1 cellular context compared by ENCODE assay signal in genomic region chr6:88031550-88031949, GRCh38.
TF ChIP-seq lines count a peak whose summit lies in the region.

No MANE protein-coding gene starts in this region.

TF ChIP-seq in HEK293, 187 proteins besides CTCF, POLR2A, EP300 and RAD21 (continued from another document and continues in another):
- TF ChIP-seq, protein P1, sequence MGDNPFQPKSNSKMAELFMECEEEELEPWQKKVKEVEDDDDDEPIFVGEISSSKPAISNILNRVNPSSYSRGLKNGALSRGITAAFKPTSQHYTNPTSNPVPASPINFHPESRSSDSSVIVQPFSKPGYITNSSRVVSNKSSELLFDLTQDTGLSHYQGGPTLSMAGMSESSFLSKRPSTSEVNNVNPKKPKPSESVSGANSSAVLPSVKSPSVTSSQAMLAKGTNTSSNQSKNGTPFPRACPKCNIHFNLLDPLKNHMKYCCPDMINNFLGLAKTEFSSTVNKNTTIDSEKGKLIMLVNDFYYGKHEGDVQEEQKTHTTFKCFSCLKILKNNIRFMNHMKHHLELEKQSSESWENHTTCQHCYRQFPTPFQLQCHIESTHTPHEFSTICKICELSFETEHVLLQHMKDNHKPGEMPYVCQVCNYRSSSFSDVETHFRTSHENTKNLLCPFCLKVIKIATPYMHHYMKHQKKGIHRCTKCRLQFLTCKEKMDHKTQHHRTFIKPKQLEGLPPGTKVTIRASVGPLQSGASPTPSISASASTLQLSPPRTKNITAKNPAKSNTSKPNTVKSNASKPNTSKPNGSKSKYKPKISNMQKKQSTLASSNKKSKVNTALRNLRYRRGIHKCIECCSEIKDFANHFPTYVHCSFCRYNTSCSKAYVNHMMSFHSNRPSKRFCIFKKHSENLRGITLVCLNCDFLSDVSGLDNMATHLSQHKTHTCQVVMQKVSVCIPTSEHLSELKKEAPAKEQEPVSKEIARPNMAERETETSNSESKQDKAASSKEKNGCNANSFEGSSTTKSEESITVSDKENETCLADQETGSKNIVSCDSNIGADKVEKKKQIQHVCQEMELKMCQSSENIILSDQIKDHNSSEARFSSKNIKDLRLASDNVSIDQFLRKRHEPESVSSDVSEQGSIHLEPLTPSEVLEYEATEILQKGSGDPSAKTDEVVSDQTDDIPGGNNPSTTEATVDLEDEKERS (tag by site-specific recombination; IDR thresholded peaks at IDR 0.05), result peak; percentile 99
- no peak for TF ChIP-seq PRDM4 (tag by site-specific recombination; IDR thresholded peaks at IDR 0.05)
- no peak for TF ChIP-seq ZNF133 (tag by site-specific recombination; IDR thresholded peaks at IDR 0.05)
- no peak for TF ChIP-seq ZNF184 (tag by site-specific recombination; IDR thresholded peaks at IDR 0.05)
- no peak for TF ChIP-seq ZNF510 (tag by site-specific recombination; IDR thresholded peaks at IDR 0.05; ENCODE audit: insufficient replicate concordance)
- no peak for TF ChIP-seq PBX3 (CRISPR knock-in tag; IDR thresholded peaks at IDR 0.05)
- TF ChIP-seq ZNF155 (tag by site-specific recombination; IDR thresholded peaks at IDR 0.05), result no peak
- TF ChIP-seq ZNF398 (tag by site-specific recombination; IDR thresholded peaks at IDR 0.05), result no peak
- no peak for TF ChIP-seq ZNF521 (tag by site-specific recombination; IDR thresholded peaks at IDR 0.05)
- TF ChIP-seq, protein P2, sequence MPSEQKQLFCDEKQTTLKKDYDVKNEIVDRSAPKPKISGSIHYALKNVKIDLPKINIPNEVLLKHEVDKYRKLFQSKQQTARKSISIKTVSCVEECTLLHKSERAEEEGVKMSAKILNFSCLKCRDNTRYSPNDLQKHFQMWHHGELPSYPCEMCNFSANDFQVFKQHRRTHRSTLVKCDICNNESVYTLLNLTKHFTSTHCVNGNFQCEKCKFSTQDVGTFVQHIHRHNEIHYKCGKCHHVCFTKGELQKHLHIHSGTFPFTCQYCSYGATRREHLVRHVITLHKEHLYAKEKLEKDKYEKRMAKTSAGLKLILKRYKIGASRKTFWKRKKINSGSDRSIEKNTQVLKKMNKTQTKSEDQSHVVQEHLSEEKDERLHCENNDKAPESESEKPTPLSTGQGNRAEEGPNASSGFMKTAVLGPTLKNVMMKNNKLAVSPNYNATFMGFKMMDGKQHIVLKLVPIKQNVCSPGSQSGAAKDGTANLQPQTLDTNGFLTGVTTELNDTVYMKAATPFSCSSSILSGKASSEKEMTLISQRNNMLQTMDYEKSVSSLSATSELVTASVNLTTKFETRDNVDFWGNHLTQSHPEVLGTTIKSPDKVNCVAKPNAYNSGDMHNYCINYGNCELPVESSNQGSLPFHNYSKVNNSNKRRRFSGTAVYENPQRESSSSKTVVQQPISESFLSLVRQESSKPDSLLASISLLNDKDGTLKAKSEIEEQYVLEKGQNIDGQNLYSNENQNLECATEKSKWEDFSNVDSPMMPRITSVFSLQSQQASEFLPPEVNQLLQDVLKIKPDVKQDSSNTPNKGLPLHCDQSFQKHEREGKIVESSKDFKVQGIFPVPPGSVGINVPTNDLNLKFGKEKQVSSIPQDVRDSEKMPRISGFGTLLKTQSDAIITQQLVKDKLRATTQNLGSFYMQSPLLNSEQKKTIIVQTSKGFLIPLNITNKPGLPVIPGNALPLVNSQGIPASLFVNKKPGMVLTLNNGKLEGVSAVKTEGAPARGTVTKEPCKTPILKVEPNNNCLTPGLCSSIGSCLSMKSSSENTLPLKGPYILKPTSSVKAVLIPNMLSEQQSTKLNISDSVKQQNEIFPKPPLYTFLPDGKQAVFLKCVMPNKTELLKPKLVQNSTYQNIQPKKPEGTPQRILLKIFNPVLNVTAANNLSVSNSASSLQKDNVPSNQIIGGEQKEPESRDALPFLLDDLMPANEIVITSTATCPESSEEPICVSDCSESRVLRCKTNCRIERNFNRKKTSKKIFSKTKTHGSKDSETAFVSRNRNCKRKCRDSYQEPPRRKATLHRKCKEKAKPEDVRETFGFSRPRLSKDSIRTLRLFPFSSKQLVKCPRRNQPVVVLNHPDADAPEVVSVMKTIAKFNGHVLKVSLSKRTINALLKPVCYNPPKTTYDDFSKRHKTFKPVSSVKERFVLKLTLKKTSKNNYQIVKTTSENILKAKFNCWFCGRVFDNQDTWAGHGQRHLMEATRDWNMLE (tag by site-specific recombination; conservative IDR thresholded peaks at IDR 0.05; ENCODE audit: low read depth), result peak; percentile 49; the same call in 1 of the 2 replicates
- no peak for TF ChIP-seq SALL2 (tag by site-specific recombination; IDR thresholded peaks at IDR 0.05; ENCODE audit: borderline replicate concordance)
- TF ChIP-seq PRDM1 (tag by site-specific recombination; IDR thresholded peaks at IDR 0.05), result no peak
- TF ChIP-seq ZNF202 (tag by site-specific recombination; IDR thresholded peaks at IDR 0.05; ENCODE audit: borderline replicate concordance), result no peak
- peak; percentile 79 for TF ChIP-seq ZNF621 (tag by site-specific recombination; IDR thresholded peaks at IDR 0.05)
- no peak for TF ChIP-seq ZNF37A (tag by site-specific recombination; IDR thresholded peaks at IDR 0.05)
- TF ChIP-seq ZNF558 (tag by site-specific recombination; IDR thresholded peaks at IDR 0.05), result peak; percentile 59; the same call in 1 of the 2 replicates
- TF ChIP-seq, protein P3, sequence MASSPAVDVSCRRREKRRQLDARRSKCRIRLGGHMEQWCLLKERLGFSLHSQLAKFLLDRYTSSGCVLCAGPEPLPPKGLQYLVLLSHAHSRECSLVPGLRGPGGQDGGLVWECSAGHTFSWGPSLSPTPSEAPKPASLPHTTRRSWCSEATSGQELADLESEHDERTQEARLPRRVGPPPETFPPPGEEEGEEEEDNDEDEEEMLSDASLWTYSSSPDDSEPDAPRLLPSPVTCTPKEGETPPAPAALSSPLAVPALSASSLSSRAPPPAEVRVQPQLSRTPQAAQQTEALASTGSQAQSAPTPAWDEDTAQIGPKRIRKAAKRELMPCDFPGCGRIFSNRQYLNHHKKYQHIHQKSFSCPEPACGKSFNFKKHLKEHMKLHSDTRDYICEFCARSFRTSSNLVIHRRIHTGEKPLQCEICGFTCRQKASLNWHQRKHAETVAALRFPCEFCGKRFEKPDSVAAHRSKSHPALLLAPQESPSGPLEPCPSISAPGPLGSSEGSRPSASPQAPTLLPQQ (tag by site-specific recombination; IDR thresholded peaks at IDR 0.05), result no peak
- no peak for TF ChIP-seq ZNF488 (tag by site-specific recombination; IDR thresholded peaks at IDR 0.05)
- no peak for TF ChIP-seq ZNF423 (tag by site-specific recombination; IDR thresholded peaks at IDR 0.05)
- TF ChIP-seq KLF1 (tag by site-specific recombination; IDR thresholded peaks at IDR 0.05), result no peak
- TF ChIP-seq ZNF341 (tag by site-specific recombination; IDR thresholded peaks at IDR 0.05; ENCODE audit: low read depth), result no peak
- no peak for TF ChIP-seq ZIC2 (tag by site-specific recombination; IDR thresholded peaks at IDR 0.05)
- TF ChIP-seq PRDM10 (tag by site-specific recombination; IDR thresholded peaks at IDR 0.05), result no peak
- TF ChIP-seq ZSCAN30 (tag by site-specific recombination; IDR thresholded peaks at IDR 0.05), result no peak
- TF ChIP-seq, protein P4, sequence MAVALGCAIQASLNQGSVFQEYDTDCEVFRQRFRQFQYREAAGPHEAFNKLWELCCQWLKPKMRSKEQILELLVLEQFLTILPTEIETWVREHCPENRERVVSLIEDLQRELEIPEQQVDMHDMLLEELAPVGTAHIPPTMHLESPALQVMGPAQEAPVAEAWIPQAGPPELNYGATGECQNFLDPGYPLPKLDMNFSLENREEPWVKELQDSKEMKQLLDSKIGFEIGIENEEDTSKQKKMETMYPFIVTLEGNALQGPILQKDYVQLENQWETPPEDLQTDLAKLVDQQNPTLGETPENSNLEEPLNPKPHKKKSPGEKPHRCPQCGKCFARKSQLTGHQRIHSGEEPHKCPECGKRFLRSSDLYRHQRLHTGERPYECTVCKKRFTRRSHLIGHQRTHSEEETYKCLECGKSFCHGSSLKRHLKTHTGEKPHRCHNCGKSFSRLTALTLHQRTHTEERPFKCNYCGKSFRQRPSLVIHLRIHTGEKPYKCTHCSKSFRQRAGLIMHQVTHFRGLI (tag by site-specific recombination; IDR thresholded peaks at IDR 0.05), result no peak
- peak; percentile 58; the same call in 1 of the 2 replicates for TF ChIP-seq ZNF112 (tag by site-specific recombination; IDR thresholded peaks at IDR 0.05)
- TF ChIP-seq, protein P5, sequence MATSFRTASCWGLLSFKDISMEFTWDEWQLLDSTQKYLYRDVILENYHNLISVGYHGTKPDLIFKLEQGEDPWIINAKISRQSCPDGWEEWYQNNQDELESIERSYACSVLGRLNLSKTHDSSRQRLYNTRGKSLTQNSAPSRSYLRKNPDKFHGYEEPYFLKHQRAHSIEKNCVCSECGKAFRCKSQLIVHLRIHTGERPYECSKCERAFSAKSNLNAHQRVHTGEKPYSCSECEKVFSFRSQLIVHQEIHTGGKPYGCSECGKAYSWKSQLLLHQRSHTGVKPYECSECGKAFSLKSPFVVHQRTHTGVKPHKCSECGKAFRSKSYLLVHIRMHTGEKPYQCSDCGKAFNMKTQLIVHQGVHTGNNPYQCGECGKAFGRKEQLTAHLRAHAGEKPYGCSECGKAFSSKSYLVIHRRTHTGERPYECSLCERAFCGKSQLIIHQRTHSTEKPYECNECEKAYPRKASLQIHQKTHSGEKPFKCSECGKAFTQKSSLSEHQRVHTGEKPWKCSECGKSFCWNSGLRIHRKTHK (tag by site-specific recombination; IDR thresholded peaks at IDR 0.05), result peak; percentile 46; the same call in 1 of the 2 replicates
- TF ChIP-seq ZNF501 (tag by site-specific recombination; IDR thresholded peaks at IDR 0.05), result no peak
- TF ChIP-seq KLF8 (tag by site-specific recombination; IDR thresholded peaks at IDR 0.05), result 0 out of 2 replicates have a peak, but pooled peaks have one; percentile 34
